Comparison of ENCODE assay signal across 8 cellular contexts in genomic region chr6:45436544-45437440, GRCh38. TPM values are rescaled to one million over a fixed set of nuclear protein-coding genes. Genes with fewer than 3 reads are reported as not detected.
DNase-seq lines count a peak whose midpoint lies in the region; ATAC-seq and FAIRE-seq lines count a peak whose summit lies in the region.

No MANE protein-coding gene starts in this region.

- WGBS in small intestine, 3 donors = 44 to 66% (median 55%) methylated on average over 7 of the region's 7 CpGs

- POLR2A ChIA-PET in activated CD4-positive, alpha-beta T cell treated with anti-CD3 and anti-CD28 coated beads for 36 hours (lab: Charles Lee) = interaction anchor here (0.6 kb wide), 2 partner anchors 38 to 69 kb away, joined by 3 read pairs; no protein-coding TSS in a partner anchor

- peak overlapping the region; percentile 59 for H3K4me3 Mint-ChIP-seq in activated CD4-positive, alpha-beta T cell treated with anti-CD3 and anti-CD28 coated beads for 36 hours
- peak overlapping the region in 1 of 2 donors; percentile 51 for H3K4me3 Mint-ChIP-seq in effector memory CD8-positive, alpha-beta T cell

- H3K27me3 Mint-ChIP-seq in activated CD4-positive, alpha-beta T cell treated with anti-CD3 and anti-CD28 coated beads for 36 hours = peaks cover 2% of the 10 kb centered on the region
- H3K27me3 Mint-ChIP-seq in effector memory CD8-positive, alpha-beta T cell = no peaks in the 10 kb centered on the region

- CTCF ChIA-PET in activated CD4-positive, alpha-beta T cell treated with anti-CD3 and anti-CD28 coated beads for 36 hours (lab: Charles Lee) = interaction anchor here (0.6 to 1.6 kb wide), 7 partner anchors 9 to 301 kb away, joined by 3 to 4 read pairs (median 3); no protein-coding TSS in a partner anchor

- no peaks in the 10 kb centered on the region for H3K36me3 ChIP-seq in small intestine (ENCODE audit: control insufficient read depth in 2 of 2, insufficient read depth in 2 of 2, low read length in 2 of 2)

- no peaks in the 10 kb centered on the region for H3K9me3 Mint-ChIP-seq in activated CD4-positive, alpha-beta T cell treated with anti-CD3 and anti-CD28 coated beads for 36 hours (ENCODE audit: low read depth)
- H3K9me3 Mint-ChIP-seq in effector memory CD8-positive, alpha-beta T cell = no peaks in the 10 kb centered on the region

- H3K27ac ChIP-seq in small intestine (ENCODE audit: low read depth in 1 of 2, low read length in 1 of 2) = no peak overlapping the region

- H3K4me1 Mint-ChIP-seq in activated CD4-positive, alpha-beta T cell treated with anti-CD3 and anti-CD28 coated beads for 36 hours = peaks cover 74% of the 10 kb centered on the region
- H3K4me1 Mint-ChIP-seq in effector memory CD8-positive, alpha-beta T cell (ENCODE audit: low read depth in 2 of 2) = peaks cover 15 to 38% of the 10 kb centered on the region in 2 donors

- no peaks in the 10 kb centered on the region for H3K27me3 ChIP-seq in small intestine (ENCODE audit: control insufficient read depth in 2 of 2, insufficient read depth in 2 of 2, low read length in 2 of 2)

- peaks cover 0 to 7% of the 10 kb centered on the region in 2 donors for H3K4me1 ChIP-seq in small intestine (ENCODE audit: control insufficient read depth in 2 of 2, insufficient read depth in 1 of 2, low read depth in 1 of 2, low read length in 1 of 2)

- no peak overlapping the region for H3K4me3 ChIP-seq in small intestine (ENCODE audit: low read depth in 1 of 2, low read length in 2 of 2)

- no peak for FAIRE-seq in small intestine (lab: Jason Lieb, UNC)

- H3K36me3 Mint-ChIP-seq in activated CD4-positive, alpha-beta T cell treated with anti-CD3 and anti-CD28 coated beads for 36 hours (ENCODE audit: low read depth) = peaks cover 50% of the 10 kb centered on the region
- H3K36me3 Mint-ChIP-seq in effector memory CD8-positive, alpha-beta T cell (ENCODE audit: insufficient read depth) = peaks cover 42% of the 10 kb centered on the region

- no peaks in the 10 kb centered on the region for H3K9me3 ChIP-seq in small intestine (ENCODE audit: control insufficient read depth, low read depth)

- intact Hi-C loops in activated CD4-positive, alpha-beta T cell treated with anti-CD3 and anti-CD28 coated beads for 36 hours (cut with DNase I, micrococcal nuclease) = loop anchor here (1.0 to 5.0 kb wide), 11 partner anchors 9 to 486 kb away; no protein-coding TSS in a partner anchor

- H3K27ac Mint-ChIP-seq in activated CD4-positive, alpha-beta T cell treated with anti-CD3 and anti-CD28 coated beads for 36 hours = peak overlapping the region; percentile 92
- H3K27ac Mint-ChIP-seq in effector memory CD8-positive, alpha-beta T cell = peak overlapping the region; percentile 10 to 11

- DNase-seq in activated CD4-positive, alpha-beta T cell treated with anti-CD3 and anti-CD28 coated beads for 36 hours = peak; percentile 69
- no peak for DNase-seq in activated CD4-positive, alpha-beta T cell treated with anti-CD3 and anti-CD28 coated beads, Interleukin-2, amount 50 U/mL, for 48 hours
- peak; percentile 21 for DNase-seq in SIG-M5 (lab: John Stamatoyannopoulos, UW)
- DNase-seq in effector memory CD8-positive, alpha-beta T cell = no peak
- peak; percentile 14 for DNase-seq in small intestine
- DNase-seq in HPDE6-E6E7 (ENCODE audit: extremely low spot score) = no peak
- DNase-seq in NCI-H1694 treated with DMSO at 0.1 percent for 48 hours (lab: John Stamatoyannopoulos, UW) = no peak

- peak; percentile 92 for ATAC-seq in activated CD4-positive, alpha-beta T cell treated with anti-CD3 and anti-CD28 coated beads for 36 hours
- peak; percentile 62 for ATAC-seq in effector memory CD8-positive, alpha-beta T cell (replicated peaks)
- ATAC-seq in esophagus mucosa = no peak

RNA-seq across cellular contexts. Expression of gene SUPT3H, which starts 59.1 kb away (rescaled TPM):
- total RNA-seq in activated CD4-positive, alpha-beta T cell treated with anti-CD3 and anti-CD28 coated beads for 36 hours = 10 to 100 TPM; 15.5 TPM
- 1 to 10 TPM; 2.0 to 7.8 (median 6.1) TPM for polyA plus RNA-seq in small intestine
- 2.9 TPM for total RNA-seq in esophagus mucosa

Comparison
In these comparisons a context has a peak if more than half of its experiments do, and no peak if none do; other contexts are left out.
1. DNase-seq: peak in activated CD4-positive, alpha-beta T cell treated with anti-CD3 and anti-CD28 coated beads for 36 hours (single experiment), SIG-M5 (single experiment) and small intestine (single experiment); none in activated CD4-positive, alpha-beta T cell treated with anti-CD3 and anti-CD28 coated beads, Interleukin-2, amount 50 U/mL, for 48 hours (0 of 2), effector memory CD8-positive, alpha-beta T cell (0 of 3), HPDE6-E6E7 (single experiment) and NCI-H1694 treated with DMSO at 0.1 percent for 48 hours (single experiment).